19 cellular contexts compared by ENCODE assay signal in the genomic region with DNA sequence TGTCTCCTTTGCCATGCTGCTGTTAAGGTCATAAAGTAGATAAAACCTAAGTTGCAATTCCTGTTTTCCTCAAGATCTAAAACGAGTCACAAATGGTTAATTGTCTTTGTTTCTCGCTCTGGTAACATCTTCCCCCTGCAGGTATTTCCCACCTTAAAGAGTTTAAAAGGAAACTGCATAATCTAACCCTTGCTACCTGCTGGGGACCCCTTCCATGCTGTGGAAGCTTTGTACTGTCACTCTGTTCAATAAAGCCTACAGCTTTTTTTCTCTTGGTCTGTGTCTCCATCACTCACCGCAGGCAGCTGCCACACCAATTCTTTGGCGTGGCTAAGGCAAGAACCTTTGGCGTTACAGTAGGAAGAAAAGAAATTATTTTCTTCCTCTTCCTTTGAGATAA.
DNase-seq lines count a peak whose midpoint lies in the region; ATAC-seq and TF ChIP-seq lines count a peak whose summit lies in the region.
"Had no signal": no experiment of that assay in that cellular context is flagged by ENCODE, and none has a peak within 500 bp of the region (broad histone marks: within the 10 kb centered on the region; RNA-seq: fewer than 3 reads in every experiment).

No MANE protein-coding gene starts in this region.

- H3K4me3 ChIP-seq in Panc1 (ENCODE audit: low read depth in 2 of 2, low read length in 2 of 2), result peak overlapping the region; percentile 18 to 53
- H3K4me3 ChIP-seq in epithelial cell of proximal tubule (ENCODE audit: low read depth, low read length), result peak overlapping the region; percentile 24
- no peak overlapping the region for H3K4me3 ChIP-seq in MM.1S (ENCODE audit: low read length)
- H3K4me3 ChIP-seq: ascending aorta, lung had no signal

- intact Hi-C loops in Panc1 (cut with micrococcal nuclease; ENCODE audit: unreplicated experiment), result no loop called here

- peak; percentile 79 for ATAC-seq in Panc1
- ATAC-seq: activated CD8-positive, alpha-beta T cell treated with anti-CD3 and anti-CD28 coated beads for 36 hours; activated T-helper 17 cell treated with anti-CD3 and anti-CD28 coated beads, Interleukin-2, amount 50 U/mL, for 72 hours; HepG2; sciatic nerve had no signal

- in situ Hi-C loops in Panc1 (cut with HindIII; ENCODE audit: low pct_unique_long_range_greater_than_20kb, low sequenced_read_pairs), result no loop called here

- H3K36me3 Mint-ChIP-seq in nephron progenitor cell (ENCODE audit: low read depth), result no peaks in the 10 kb centered on the region

- H3K79me2 ChIP-seq in MM.1S (ENCODE audit: low read length), result no peaks in the 10 kb centered on the region

- H3K9ac ChIP-seq in MM.1S (ENCODE audit: low read length), result no peak overlapping the region

- H3K4me3 Mint-ChIP-seq in nephron progenitor cell, result peak overlapping the region; percentile 65
- H3K4me3 Mint-ChIP-seq: activated CD8-positive, alpha-beta T cell treated with anti-CD3 and anti-CD28 coated beads for 36 hours; activated T-helper 17 cell treated with anti-CD3 and anti-CD28 coated beads, Interleukin-2, amount 50 U/mL, for 72 hours; B cell; dendritic cell treated with granulocyte-macrophage colony-stimulating factor and Interleukin-4, amounts not matched to agents 40 ng/mL and 50 ng/mL, for 4 days had no signal

- H3F3A ChIP-seq in MM.1S (ENCODE audit: insufficient read depth, low read length), result no peaks in the 10 kb centered on the region

- H2AFZ ChIP-seq in MM.1S (ENCODE audit: low read length), result no peak overlapping the region

- H3K4me1 ChIP-seq in Panc1 (ENCODE audit: control insufficient read depth, insufficient read depth, low read length) (peaks cover 34% of the 10 kb centered on the region), MM.1S (ENCODE audit: low read length) (no peaks in the 10 kb centered on the region)

- no peaks in the 10 kb centered on the region for H3K9me2 ChIP-seq in MM.1S (replicated peaks; ENCODE audit: insufficient read depth, low read length)

- no peak overlapping the region for H3K27ac Mint-ChIP-seq in nephron progenitor cell
- H3K27ac Mint-ChIP-seq: activated CD8-positive, alpha-beta T cell treated with anti-CD3 and anti-CD28 coated beads for 36 hours; B cell; dendritic cell treated with granulocyte-macrophage colony-stimulating factor and Interleukin-4, amounts not matched to agents 40 ng/mL and 50 ng/mL, for 4 days had no signal

- TSS peak; percentile 96 for BruUV-seq in Panc1 (replicated peaks; lab: Mats Ljungman, UMichigan)

- H3K27ac ChIP-seq in Panc1 (ENCODE audit: low read length) (peak overlapping the region; percentile 90), MM.1S (ENCODE audit: low read length) (no peak overlapping the region)
- H3K27ac ChIP-seq: ascending aorta had no signal

- peaks cover 15% of the 10 kb centered on the region for H3K4me1 Mint-ChIP-seq in nephron progenitor cell
- H3K4me1 Mint-ChIP-seq: B cell had no signal

- CTCF ChIA-PET in Panc1 (lab: Charles Lee), result no interaction called here

- POLR2A ChIA-PET in Panc1 (lab: Charles Lee), result no interaction called here

- TF ChIP-seq CTCF in Panc1 (IDR thresholded peaks at IDR 0.05), result no peak
- no peak for TF ChIP-seq CTCF in epithelial cell of proximal tubule (conservative IDR thresholded peaks at IDR 0.05; ENCODE audit: low read depth, low read length)
- TF ChIP-seq CTCF in nephron progenitor cell (IDR thresholded peaks at IDR 0.05), result no peak
- TF ChIP-seq CTCF in MM.1S (IDR thresholded peaks at IDR 0.05; ENCODE audit: low read length), result no peak

- H3K36me3 ChIP-seq in Panc1 (ENCODE audit: control insufficient read depth, insufficient read depth, low read length) (no peaks in the 10 kb centered on the region), MM.1S (replicated peaks; ENCODE audit: insufficient read depth, low read length) (no peaks in the 10 kb centered on the region)
- H3K36me3 ChIP-seq: ascending aorta had no signal

- DNase-seq in ELR (ENCODE audit: low read depth) (peak; percentile 43), Panc1 (ENCODE audit: low read depth, low spot score) (no peak), epithelial cell of proximal tubule (ENCODE audit: low read depth) (no peak), nephron progenitor cell (no peak), MM.1S (no peak), AG08396 (ENCODE audit: low spot score) (no peak), 8988T (no peak)
- DNase-seq in activated CD4-positive, alpha-beta T cell treated with anti-CD3 and anti-CD28 coated beads, Interleukin-2, amount 50 U/mL, for 48 hours, result no peak
- DNase-seq: activated CD8-positive, alpha-beta T cell treated with anti-CD3 and anti-CD28 coated beads for 36 hours; DMS153; NCI-H1092 treated with DMSO at 0.1 percent for 48 hours; SHP77 treated with DMSO at 0.1 percent for 48 hours had no signal

- no peaks in the 10 kb centered on the region for H4K20me1 ChIP-seq in MM.1S (ENCODE audit: insufficient read depth, low read length)

- no peaks in the 10 kb centered on the region for H3K9me3 Mint-ChIP-seq in nephron progenitor cell
- H3K9me3 Mint-ChIP-seq: activated T-helper 17 cell treated with anti-CD3 and anti-CD28 coated beads, Interleukin-2, amount 50 U/mL, for 72 hours had no signal

- no peaks in the 10 kb centered on the region for H3K27me3 ChIP-seq in Panc1 (ENCODE audit: control insufficient read depth, insufficient read depth, low read length)
- no peaks in the 10 kb centered on the region for H3K27me3 ChIP-seq in MM.1S (replicated peaks; ENCODE audit: insufficient read depth, low read length)
- H3K27me3 ChIP-seq: ascending aorta had no signal

- H3K4me2 ChIP-seq in MM.1S (ENCODE audit: low read depth, low read length), result no peak overlapping the region

- H3K9me3 ChIP-seq in Panc1 (ENCODE audit: control insufficient read depth, insufficient read depth, low read depth, low read length), result peaks cover 5% of the 10 kb centered on the region; the same call in 1 of the 2 replicates
- H3K9me3 ChIP-seq in MM.1S (replicated peaks; ENCODE audit: insufficient read depth, low read length), result no peaks in the 10 kb centered on the region
- H3K9me3 ChIP-seq: ascending aorta had no signal

- H3K27me3 Mint-ChIP-seq in nephron progenitor cell (ENCODE audit: low read depth, poor library complexity), result no peaks in the 10 kb centered on the region
- H3K27me3 Mint-ChIP-seq: B cell; dendritic cell treated with granulocyte-macrophage colony-stimulating factor and Interleukin-4, amounts not matched to agents 40 ng/mL and 50 ng/mL, for 4 days had no signal
